In genomic region chr18:73752546-73752945, GRCh38 we compare ENCODE assay signal across 15 cellular contexts.
DNase-seq lines count a peak whose midpoint lies in the region; ATAC-seq, FAIRE-seq and TF ChIP-seq lines count a peak whose summit lies in the region.
"Had no signal": no experiment of that assay in that cellular context is flagged by ENCODE, and none has a peak within 500 bp of the region (broad histone marks: within the 10 kb centered on the region; RNA-seq: fewer than 3 reads in every experiment).

No MANE protein-coding gene starts in this region.

- H3K4me1 ChIP-seq in endothelial cell of umbilical vein (ENCODE audit: control insufficient read depth, extremely low read depth, insufficient read depth, low read length) (no peaks in the 10 kb centered on the region), mesenchymal stem cell (ENCODE audit: control insufficient read depth, insufficient read depth, low read depth, low read length) (no peaks in the 10 kb centered on the region), vagina (no peaks in the 10 kb centered on the region)
- H3K4me1 ChIP-seq: BLaER1, esophagus muscularis mucosa had no signal

- no peaks in the 10 kb centered on the region for H3K79me2 ChIP-seq in endothelial cell of umbilical vein (ENCODE audit: control insufficient read depth, insufficient read depth, low read length)

- H2BK12ac ChIP-seq in mesenchymal stem cell (ENCODE audit: low read length in 2 of 2): no peak overlapping the region

- WGBS in mesenchymal stem cell: no CpG with 5 or more reads among the region's 4 CpGs

- no peak overlapping the region for H4K91ac ChIP-seq in mesenchymal stem cell (ENCODE audit: low read length)

- H2BK120ac ChIP-seq in mesenchymal stem cell (ENCODE audit: low read depth, low read length): no peak overlapping the region

- no peak overlapping the region for H3K18ac ChIP-seq in mesenchymal stem cell (ENCODE audit: low read depth in 1 of 2, low read length in 2 of 2)

- H3K27me3 ChIP-seq in endothelial cell of umbilical vein (ENCODE audit: control insufficient read depth in 2 of 2, insufficient read depth in 2 of 2, low read length in 2 of 2): no peaks in the 10 kb centered on the region
- H3K27me3 ChIP-seq in mesenchymal stem cell (ENCODE audit: control insufficient read depth in 1 of 2, insufficient read depth in 1 of 2, low read length in 2 of 2): no peaks in the 10 kb centered on the region
- H3K27me3 ChIP-seq in vagina: no peaks in the 10 kb centered on the region
- H3K27me3 ChIP-seq: BLaER1, esophagus muscularis mucosa had no signal

- no peak overlapping the region for H2AK5ac ChIP-seq in mesenchymal stem cell (ENCODE audit: low read length, severe bottlenecking)

- H4K8ac ChIP-seq in mesenchymal stem cell (ENCODE audit: low read length): no peak overlapping the region

- H3K14ac ChIP-seq in mesenchymal stem cell (ENCODE audit: low read length in 2 of 2): no peak overlapping the region

- ATAC-seq in Right ventricle myocardium superior (ENCODE audit: poor library complexity): no peak
- ATAC-seq: activated CD8-positive, alpha-beta T cell treated with anti-CD3 and anti-CD28 coated beads for 36 hours had no signal

- no peak overlapping the region for H3K4me2 ChIP-seq in endothelial cell of umbilical vein (ENCODE audit: insufficient read depth, low read length)
- H3K4me2 ChIP-seq in mesenchymal stem cell (ENCODE audit: low read length, poor library complexity, severe bottlenecking): no peak overlapping the region
- H3K4me2 ChIP-seq: BLaER1 had no signal

- dilution Hi-C loops in endothelial cell of umbilical vein (cut with MboI; ENCODE audit: extremely low pct_ligation_motif_present, low sequenced_read_pairs): no loop called here

- no peak overlapping the region for H3K27ac Mint-ChIP-seq in T-helper 2 cell treated with Interferon-gamma antibody and Interleukin-4, amounts not matched to agents 5 μg/mL and 100 μg/mL, for 36 hours
- H3K27ac Mint-ChIP-seq: activated CD8-positive, alpha-beta T cell treated with anti-CD3 and anti-CD28 coated beads for 36 hours; activated T-helper 2 cell treated with anti-CD3 and anti-CD28 coated beads, Interferon-gamma antibody, Interleukin-2, Interleukin-4, amounts not matched to agents 10 μg/mL and 5 μg/mL and 100 μg/mL, durations not matched to agents 14 hours and 24 hours and 36 hours had no signal

- no peaks in the 10 kb centered on the region for H3K9me3 Mint-ChIP-seq in T-helper 2 cell treated with Interferon-gamma antibody and Interleukin-4, amounts not matched to agents 5 μg/mL and 100 μg/mL, for 36 hours
- H3K9me3 Mint-ChIP-seq: activated CD8-positive, alpha-beta T cell treated with anti-CD3 and anti-CD28 coated beads for 36 hours; activated T-helper 2 cell treated with anti-CD3 and anti-CD28 coated beads, Interferon-gamma antibody, Interleukin-2, Interleukin-4, amounts not matched to agents 10 μg/mL and 5 μg/mL and 100 μg/mL, durations not matched to agents 14 hours and 24 hours and 36 hours had no signal

- H3K9ac ChIP-seq in endothelial cell of umbilical vein (replicated peaks; ENCODE audit: extremely low read depth, insufficient read depth, low read length): no peak overlapping the region
- no peak overlapping the region for H3K9ac ChIP-seq in mesenchymal stem cell (ENCODE audit: low read length)
- H3K9ac ChIP-seq: BLaER1 had no signal

- no peak overlapping the region for H3K4ac ChIP-seq in mesenchymal stem cell (ENCODE audit: low read depth in 1 of 2, low read length in 2 of 2)

- no peaks in the 10 kb centered on the region for H4K20me1 ChIP-seq in endothelial cell of umbilical vein (replicated peaks; ENCODE audit: control insufficient read depth, extremely low read depth, insufficient read depth, low read length)
- H4K20me1 ChIP-seq: BLaER1 had no signal

- intact Hi-C loops in endothelial cell of umbilical vein (cut with micrococcal nuclease) (no loop called here), vagina (cut with DNase I) (no loop called here), Right ventricle myocardium superior (cut with DNase I) (no loop called here)

- H3K9me3 ChIP-seq in endothelial cell of umbilical vein (replicated peaks; ENCODE audit: control insufficient read depth, insufficient read depth, low read length): peaks cover 7% of the 10 kb centered on the region
- peaks cover 4% of the 10 kb centered on the region for H3K9me3 ChIP-seq in mesenchymal stem cell (ENCODE audit: control insufficient read depth, low read length)
- no peaks in the 10 kb centered on the region for H3K9me3 ChIP-seq in vagina
- H3K9me3 ChIP-seq: BLaER1, esophagus muscularis mucosa had no signal

- H3K36me3 Mint-ChIP-seq in T-helper 2 cell treated with Interferon-gamma antibody and Interleukin-4, amounts not matched to agents 5 μg/mL and 100 μg/mL, for 36 hours (ENCODE audit: low read depth): no peaks in the 10 kb centered on the region

- CTCF ChIA-PET in endothelial cell of umbilical vein (lab: Charles Lee): no interaction called here

- no TSS peak for BruUV-seq in endothelial cell of umbilical vein (replicated peaks; lab: Mats Ljungman, UMichigan)

- H3K27me3 Mint-ChIP-seq in T-helper 2 cell treated with Interferon-gamma antibody and Interleukin-4, amounts not matched to agents 5 μg/mL and 100 μg/mL, for 36 hours (ENCODE audit: low read depth): no peaks in the 10 kb centered on the region
- H3K27me3 Mint-ChIP-seq: activated CD8-positive, alpha-beta T cell treated with anti-CD3 and anti-CD28 coated beads for 36 hours had no signal

- FAIRE-seq in RCC 7860 (lab: Jason Lieb, UNC): no peak
- FAIRE-seq in endothelial cell of umbilical vein (lab: Jason Lieb, UNC): no peak

- H3K36me3 ChIP-seq in endothelial cell of umbilical vein (ENCODE audit: control insufficient read depth in 2 of 2, extremely low read depth in 1 of 2, insufficient read depth in 2 of 2, low read length in 2 of 2): no peaks in the 10 kb centered on the region
- no peaks in the 10 kb centered on the region for H3K36me3 ChIP-seq in mesenchymal stem cell (ENCODE audit: control insufficient read depth in 1 of 2, insufficient read depth in 2 of 2, low read depth in 1 of 2, low read length in 2 of 2)
- H3K36me3 ChIP-seq in vagina: no peaks in the 10 kb centered on the region
- H3K36me3 ChIP-seq: BLaER1, esophagus muscularis mucosa had no signal

- no peaks in the 10 kb centered on the region for H3K9me1 ChIP-seq in endothelial cell of umbilical vein (replicated peaks; ENCODE audit: control insufficient read depth, extremely low read depth, insufficient read depth, low read length)

- no peak overlapping the region for H3K4me3 Mint-ChIP-seq in T-helper 2 cell treated with Interferon-gamma antibody and Interleukin-4, amounts not matched to agents 5 μg/mL and 100 μg/mL, for 36 hours
- H3K4me3 Mint-ChIP-seq: activated CD8-positive, alpha-beta T cell treated with anti-CD3 and anti-CD28 coated beads for 36 hours had no signal

- TF ChIP-seq CTCF in endothelial cell of umbilical vein (IDR thresholded peaks at IDR 0.05; ENCODE audit: extremely low read depth in 1 of 2, insufficient read depth in 1 of 2, low read depth in 1 of 2, low read length in 2 of 2) (no peak), vagina (IDR thresholded peaks at IDR 0.05) (no peak)

- no peaks in the 10 kb centered on the region for H3K4me1 Mint-ChIP-seq in T-helper 2 cell treated with Interferon-gamma antibody and Interleukin-4, amounts not matched to agents 5 μg/mL and 100 μg/mL, for 36 hours (ENCODE audit: low read depth)

- H2BK15ac ChIP-seq in mesenchymal stem cell (ENCODE audit: low read depth, poor library complexity, severe bottlenecking): no peak overlapping the region

- POLR2A ChIA-PET in endothelial cell of umbilical vein (lab: Charles Lee): no interaction called here

- H2AFZ ChIP-seq in endothelial cell of umbilical vein (ENCODE audit: low read depth, low read length) (no peak overlapping the region), mesenchymal stem cell (ENCODE audit: low read depth, low read length) (no peak overlapping the region)

- H3K4me3 ChIP-seq in endothelial cell of umbilical vein (replicated peaks in 1 of 3; ENCODE audit: insufficient read depth in 1 of 3, low read depth in 1 of 3, low read length in 3 of 3) (no peak overlapping the region), mesenchymal stem cell (ENCODE audit: insufficient read depth in 1 of 2, low read depth in 1 of 2, low read length in 2 of 2) (no peak overlapping the region), vagina (no peak overlapping the region)
- H3K4me3 ChIP-seq: BLaER1, esophagus muscularis mucosa had no signal

- peak; percentile 58 for DNase-seq in EL
- DNase-seq in RCC 7860 (ENCODE audit: low spot score): peak; percentile 43
- no peak for DNase-seq in endothelial cell of umbilical vein (ENCODE audit: low read depth, low spot score)
- DNase-seq in mesenchymal stem cell: peak; percentile 66
- no peak for DNase-seq in LoVo (ENCODE audit: low spot score)
- DNase-seq in vagina (ENCODE audit: extremely low spot score in 2 of 2): no peak
- no peak for DNase-seq in Right ventricle myocardium superior
- DNase-seq in T-helper 2 cell treated with Interferon-gamma antibody and Interleukin-4, amounts not matched to agents 5 μg/mL and 100 μg/mL, for 36 hours (ENCODE audit: low spot score): no peak
- DNase-seq: activated CD8-positive, alpha-beta T cell treated with anti-CD3 and anti-CD28 coated beads for 36 hours; NCI-H146; NCI-H446; posterior cingulate gyrus had no signal

- H2BK5ac ChIP-seq in mesenchymal stem cell (ENCODE audit: low read depth, low read length, poor library complexity, severe bottlenecking): no peak overlapping the region

- H3K27ac ChIP-seq in endothelial cell of umbilical vein (ENCODE audit: insufficient read depth, low read depth, low read length) (peak overlapping the region; percentile 32), mesenchymal stem cell (ENCODE audit: low read length, poor library complexity, severe bottlenecking) (no peak overlapping the region), vagina (no peak overlapping the region)
- H3K27ac ChIP-seq: BLaER1, esophagus muscularis mucosa had no signal

- TF ChIP-seq POLR2A in endothelial cell of umbilical vein (IDR thresholded peaks at IDR 0.05; ENCODE audit: low read depth, low read length) (no peak), vagina (IDR thresholded peaks at IDR 0.05) (no peak)

- H3K79me1 ChIP-seq in mesenchymal stem cell (replicated peaks; ENCODE audit: low read length, poor library complexity, severe bottlenecking): no peaks in the 10 kb centered on the region

- H3K23ac ChIP-seq in mesenchymal stem cell (ENCODE audit: low read length in 2 of 2): no peak overlapping the region

TF ChIP-seq in endothelial cell of umbilical vein, 7 proteins besides CTCF, POLR2A, EP300 and RAD21:
- TF ChIP-seq FOS (IDR thresholded peaks at IDR 0.05; ENCODE audit: borderline replicate concordance, insufficient read depth, low read length) (peak; percentile 61), POLR2AphosphoS5 (IDR thresholded peaks at IDR 0.05; ENCODE audit: insufficient read depth, low read depth, low read length) (no peak)

Comparison
In these comparisons a context has a peak if more than half of its experiments do, and no peak if none do; other contexts are left out.
1. DNase-seq: peak in EL (single experiment), RCC 7860 (single experiment) and mesenchymal stem cell (single experiment); none in endothelial cell of umbilical vein (single experiment), LoVo (single experiment), vagina (0 of 2), Right ventricle myocardium superior (single experiment) and T-helper 2 cell treated with Interferon-gamma antibody and Interleukin-4, amounts not matched to agents 5 μg/mL and 100 μg/mL, for 36 hours (single experiment).